In genomic region chr21:34344584-34344983, GRCh38 we compare ENCODE assay signal across 18 cellular contexts. TPM values are rescaled to one million over a fixed set of nuclear protein-coding genes. Genes with fewer than 3 reads are reported as not detected.
"Had no signal": no experiment of that assay in that cellular context is flagged by ENCODE, and none has a peak within 500 bp of the region (broad histone marks: within the 10 kb centered on the region; RNA-seq: fewer than 3 reads in every experiment).

No MANE protein-coding gene starts in this region.

- H3K27ac Mint-ChIP-seq: immature natural killer cell; stimulated activated naive B cell treated with anti-CD40 and anti-IgM and Interleukin-4, amounts not matched to agents 10 μg/mL and 1 μg/mL and 100 μg/mL, for 72 hours had no signal

- H3K9me3 ChIP-seq: colonic mucosa, esophagus squamous epithelium had no signal

- H3K4me1 ChIP-seq: colonic mucosa had no signal

- H3K36me3 Mint-ChIP-seq: immature natural killer cell; stimulated activated naive B cell treated with anti-CD40 and anti-IgM and Interleukin-4, amounts not matched to agents 10 μg/mL and 1 μg/mL and 100 μg/mL, for 72 hours had no signal

- H3K9me3 Mint-ChIP-seq: immature natural killer cell; stimulated activated naive B cell treated with anti-CD40 and anti-IgM and Interleukin-4, amounts not matched to agents 10 μg/mL and 1 μg/mL and 100 μg/mL, for 72 hours had no signal

- H3K27me3 ChIP-seq: cardiac muscle cell, colonic mucosa had no signal

- ATAC-seq: stimulated activated naive B cell treated with anti-CD40 and anti-IgM and Interleukin-4, amounts not matched to agents 10 μg/mL and 1 μg/mL and 100 μg/mL, for 72 hours had no signal

- H3K4me3 ChIP-seq: cardiac muscle cell, colonic mucosa, esophagus squamous epithelium had no signal

- H3K36me3 ChIP-seq: cardiac muscle cell, colonic mucosa, esophagus squamous epithelium had no signal

- H3K4me3 Mint-ChIP-seq: immature natural killer cell; stimulated activated naive B cell treated with anti-CD40 and anti-IgM and Interleukin-4, amounts not matched to agents 10 μg/mL and 1 μg/mL and 100 μg/mL, for 72 hours had no signal

- DNase-seq: activated CD4-positive, alpha-beta T cell treated with anti-CD3 and anti-CD28 coated beads, Interleukin-2, amount 50 U/mL, for 1 hour; activated naive CD4-positive, alpha-beta T cell treated with Interleukin-2 at 50 U/mL for 16 hours; activated T-cell treated with anti-CD3 and anti-CD28 coated beads for 4 hours; colonic mucosa; effector CD4-positive, alpha-beta T cell; esophagus squamous epithelium; immature natural killer cell; stimulated activated CD4-positive, alpha-beta T cell treated with anti-CD3 and anti-CD28 coated beads, Interleukin-4, amount 100 ng/mL, for 1 hour; stimulated activated naive B cell treated with anti-CD40 and anti-IgM and Interleukin-4, amounts not matched to agents 10 μg/mL and 1 μg/mL and 100 μg/mL, for 72 hours; SW 1271 had no signal

- H3K27ac ChIP-seq: cardiac muscle cell, colonic mucosa had no signal

RNA-seq across cellular contexts. Expression of gene KCNE2, which starts 19.2 kb away (rescaled TPM):
- total RNA-seq: activated CD8-positive, alpha-beta memory T cell treated with anti-CD3 and anti-CD28 coated beads for 36 hours; endothelial cell of umbilical vein; esophagus squamous epithelium; fibroblast of villous mesenchyme; glomerular endothelial cell; lower leg skin; SK-MEL-5; urinary bladder had no signal
- polyA plus RNA-seq: endothelial cell of umbilical vein had no signal
